Comparison of ENCODE assay signal across 22 cellular contexts in the genomic region with DNA sequence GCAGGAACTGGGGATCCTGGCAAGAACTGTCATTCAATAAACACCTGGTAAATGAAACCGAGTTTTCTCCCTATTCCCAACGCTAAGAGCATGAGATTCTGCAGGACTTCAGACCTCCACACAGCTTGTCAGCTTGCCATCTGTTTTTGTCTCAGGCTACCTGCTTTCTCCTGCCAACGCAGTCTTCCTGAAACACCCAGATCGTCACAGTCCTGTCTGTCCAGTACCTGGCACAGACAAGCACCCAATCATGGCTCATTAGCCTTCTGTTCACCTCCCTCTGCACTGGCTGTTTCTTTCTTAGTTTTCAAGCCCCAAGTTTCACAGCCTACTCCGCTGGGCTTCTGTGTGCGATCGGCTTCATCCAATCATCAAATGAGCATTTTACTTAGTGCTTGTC. TPM values are rescaled to one million over a fixed set of nuclear protein-coding genes. Genes with fewer than 3 reads are reported as not detected.
DNase-seq lines count a peak whose midpoint lies in the region; TF ChIP-seq lines count a peak whose summit lies in the region.
"Had no signal": no experiment of that assay in that cellular context is flagged by ENCODE, and none has a peak within 500 bp of the region (broad histone marks: within the 10 kb centered on the region; RNA-seq: fewer than 3 reads in every experiment).

No MANE protein-coding gene starts in this region.

- H3K4me1 ChIP-seq in breast epithelium (no peaks in the 10 kb centered on the region), mammary epithelial cell (ENCODE audit: insufficient read depth, low read length) (peaks cover 5% of the 10 kb centered on the region), colonic mucosa (no peaks in the 10 kb centered on the region), spleen (peaks cover 0 to 11% (median 7%) of the 10 kb centered on the region in 6 donors)
- H3K4me1 ChIP-seq: testis had no signal

- in situ Hi-C loops in mammary epithelial cell (cut with MboI; ENCODE audit: low sequenced_read_pairs in 2 of 2), result no loop called here

- dilution Hi-C loops in mammary epithelial cell (cut with HindIII; ENCODE audit: low sequenced_read_pairs), result no loop called here

- H3K4me3 Mint-ChIP-seq in mesothelial cell of epicardium (no peak overlapping the region), type B pancreatic cell (no peak overlapping the region)
- H3K4me3 Mint-ChIP-seq: activated naive CD4-positive, alpha-beta T cell treated with anti-CD3 and anti-CD28 coated beads for 36 hours; dendritic cell treated with granulocyte-macrophage colony-stimulating factor and Interleukin-4, amounts not matched to agents 40 ng/mL and 50 ng/mL, for 4 days; stimulated activated naive B cell treated with anti-CD40 and anti-IgM and Interleukin-4, amounts not matched to agents 10 μg/mL and 1 μg/mL and 100 μg/mL, for 72 hours; T-cell had no signal

- CTCF ChIA-PET in mammary epithelial cell (lab: Charles Lee; ENCODE audit: low non-redundant PET), result no interaction called here

- H3K9me3 ChIP-seq in breast epithelium (no peaks in the 10 kb centered on the region), mammary epithelial cell (replicated peaks; ENCODE audit: insufficient read depth, low read length) (no peaks in the 10 kb centered on the region), colonic mucosa (no peaks in the 10 kb centered on the region), spleen (no peaks in the 10 kb centered on the region)
- H3K9me3 ChIP-seq: neutrophil, testis had no signal

- H3K4me1 Mint-ChIP-seq in mesothelial cell of epicardium (peaks cover 7% of the 10 kb centered on the region), type B pancreatic cell (ENCODE audit: unreplicated experiment) (peaks cover 9% of the 10 kb centered on the region)

- no peak for TF ChIP-seq CTCF in breast epithelium (IDR thresholded peaks at IDR 0.05)
- TF ChIP-seq CTCF in mammary epithelial cell (conservative IDR thresholded peaks at IDR 0.05 in 1 of 2, IDR thresholded peaks at IDR 0.05 in 1 of 2; ENCODE audit: extremely low read depth in 1 of 2, insufficient read depth in 1 of 2, low read depth in 1 of 2, low read length in 2 of 2), result no peak
- TF ChIP-seq CTCF in colonic mucosa (IDR thresholded peaks at IDR 0.05), result no peak
- no peak for TF ChIP-seq CTCF in mesothelial cell of epicardium (IDR thresholded peaks at IDR 0.05; ENCODE audit: unreplicated experiment)
- no peak for TF ChIP-seq CTCF in type B pancreatic cell (conservative IDR thresholded peaks at IDR 0.05)
- no peak for TF ChIP-seq CTCF in spleen (IDR thresholded peaks at IDR 0.05 in 8 of 11, conservative IDR thresholded peaks at IDR 0.05 in 3 of 11)

- H4K20me1 ChIP-seq in mammary epithelial cell (ENCODE audit: insufficient read depth, low read length), result no peaks in the 10 kb centered on the region

- H3K27me3 ChIP-seq in breast epithelium, result no peaks in the 10 kb centered on the region
- H3K27me3 ChIP-seq in mammary epithelial cell (ENCODE audit: insufficient read depth, low read length), result no peaks in the 10 kb centered on the region
- H3K27me3 ChIP-seq in colonic mucosa, result peaks cover 4% of the 10 kb centered on the region
- peaks cover 0 to 23% (median 13%) of the 10 kb centered on the region in 7 donors for H3K27me3 ChIP-seq in spleen (replicated peaks in 1 of 7)
- H3K27me3 ChIP-seq: testis had no signal

- DNase-seq in breast epithelium (ENCODE audit: low spot score in 2 of 2), result no peak
- no peak for DNase-seq in mammary epithelial cell
- no peak for DNase-seq in colonic mucosa
- DNase-seq in mesothelial cell of epicardium (ENCODE audit: low spot score in 2 of 2, unreplicated experiment in 2 of 2), result no peak
- no peak for DNase-seq in type B pancreatic cell (ENCODE audit: extremely low spot score, unreplicated experiment)
- DNase-seq in stimulated activated CD4-positive, alpha-beta T cell treated with anti-CD3 and anti-CD28 coated beads, Interleukin-4, amount 100 ng/mL, for 4 hours, result no peak
- DNase-seq in COR-L47 (lab: John Stamatoyannopoulos, UW), result no peak
- no peak for DNase-seq in spleen
- DNase-seq: activated CD4-positive, alpha-beta T cell treated with anti-CD3 and anti-CD28 coated beads for 4 hours; activated naive CD4-positive, alpha-beta T cell treated with anti-CD3 and anti-CD28 coated beads for 36 hours; amniotic stem cell; EL; HCEC 1CT; IMR-90; NCI-H1105 treated with DMSO at 0.1 percent for 48 hours; NCI-H2081; stimulated activated naive B cell treated with anti-CD40 and anti-IgM and Interleukin-4, amounts not matched to agents 10 μg/mL and 1 μg/mL and 100 μg/mL, for 72 hours; T-cell; testis had no signal

- H3K27ac Mint-ChIP-seq in mesothelial cell of epicardium, result peak overlapping the region; percentile 26
- H3K27ac Mint-ChIP-seq in type B pancreatic cell, result peak overlapping the region; percentile 48
- H3K27ac Mint-ChIP-seq: activated naive CD4-positive, alpha-beta T cell treated with anti-CD3 and anti-CD28 coated beads for 36 hours; dendritic cell treated with granulocyte-macrophage colony-stimulating factor and Interleukin-4, amounts not matched to agents 40 ng/mL and 50 ng/mL, for 4 days; stimulated activated naive B cell treated with anti-CD40 and anti-IgM and Interleukin-4, amounts not matched to agents 10 μg/mL and 1 μg/mL and 100 μg/mL, for 72 hours; T-cell had no signal

- TF ChIP-seq POLR2A in breast epithelium (IDR thresholded peaks at IDR 0.05) (no peak), spleen (IDR thresholded peaks at IDR 0.05) (no peak)

- H3K36me3 ChIP-seq in breast epithelium (no peaks in the 10 kb centered on the region), mammary epithelial cell (ENCODE audit: insufficient read depth, low read length) (no peaks in the 10 kb centered on the region), colonic mucosa (no peaks in the 10 kb centered on the region), spleen (no peaks in the 10 kb centered on the region)
- H3K36me3 ChIP-seq: neutrophil had no signal

- H3K4me3 ChIP-seq in breast epithelium, result no peak overlapping the region
- no peak overlapping the region for H3K4me3 ChIP-seq in mammary epithelial cell (replicated peaks in 1 of 3; ENCODE audit: insufficient read depth in 1 of 3, low read depth in 2 of 3, low read length in 3 of 3)
- H3K4me3 ChIP-seq in colonic mucosa, result no peak overlapping the region
- H3K4me3 ChIP-seq in spleen, result no peak overlapping the region
- H3K4me3 ChIP-seq: skin epidermis, testis had no signal

- peak overlapping the region; percentile 39 to 63 for H3K27ac ChIP-seq in breast epithelium
- no peak overlapping the region for H3K27ac ChIP-seq in mammary epithelial cell (ENCODE audit: insufficient read depth, low read depth, low read length)
- H3K27ac ChIP-seq in colonic mucosa, result peak overlapping the region; percentile 18
- no peak overlapping the region for H3K27ac ChIP-seq in spleen
- H3K27ac ChIP-seq: neutrophil, skin epidermis, testis had no signal

- no TSS peak for BruUV-seq in mammary epithelial cell (replicated peaks; lab: Mats Ljungman, UMichigan)

- H3K9ac ChIP-seq in mammary epithelial cell (ENCODE audit: insufficient read depth, low read length), result no peak overlapping the region
- no peak overlapping the region for H3K9ac ChIP-seq in colonic mucosa (ENCODE audit: low read depth in 2 of 2, low read length in 2 of 2)

- H3K27me3 Mint-ChIP-seq in mesothelial cell of epicardium (ENCODE audit: low read depth) (no peaks in the 10 kb centered on the region), type B pancreatic cell (peaks cover 10% of the 10 kb centered on the region)

- peaks cover 8% of the 10 kb centered on the region for H3K9me3 Mint-ChIP-seq in mesothelial cell of epicardium
- H3K9me3 Mint-ChIP-seq in type B pancreatic cell, result peaks cover under 1% of the 10 kb centered on the region
- H3K9me3 Mint-ChIP-seq: activated naive CD4-positive, alpha-beta T cell treated with anti-CD3 and anti-CD28 coated beads for 36 hours; dendritic cell treated with granulocyte-macrophage colony-stimulating factor and Interleukin-4, amounts not matched to agents 40 ng/mL and 50 ng/mL, for 4 days; stimulated activated naive B cell treated with anti-CD40 and anti-IgM and Interleukin-4, amounts not matched to agents 10 μg/mL and 1 μg/mL and 100 μg/mL, for 72 hours had no signal

- H2AFZ ChIP-seq in mammary epithelial cell (ENCODE audit: low read depth, low read length), result no peak overlapping the region

- H3K4me2 ChIP-seq in mammary epithelial cell (ENCODE audit: insufficient read depth, low read depth, low read length), result no peak overlapping the region

- H3K79me2 ChIP-seq in mammary epithelial cell (ENCODE audit: insufficient read depth, low read length), result no peaks in the 10 kb centered on the region

- H3K36me3 Mint-ChIP-seq in mesothelial cell of epicardium, result peaks cover 1% of the 10 kb centered on the region
- H3K36me3 Mint-ChIP-seq in type B pancreatic cell, result peaks cover under 1% of the 10 kb centered on the region
- H3K36me3 Mint-ChIP-seq: stimulated activated naive B cell treated with anti-CD40 and anti-IgM and Interleukin-4, amounts not matched to agents 10 μg/mL and 1 μg/mL and 100 μg/mL, for 72 hours; T-cell had no signal

- intact Hi-C loops in breast epithelium (cut with DNase I; ENCODE audit: low total_unique reads), result no loop called here
- intact Hi-C loops in mammary epithelial cell (cut with micrococcal nuclease), result loop anchor here (10.0 kb wide), 1 partner anchor 377 kb away; no protein-coding TSS in a partner anchor
- intact Hi-C loops in colonic mucosa (cut with DNase I), result no loop called here
- intact Hi-C loops in spleen (cut with DNase I; ENCODE audit: low total_unique reads), result no loop called here

- 100% methylated on average over 7 of the region's 7 CpGs for WGBS in mammary epithelial cell (ENCODE audit: low coverage, missing lambda C conversion rate)
- WGBS in spleen, 5 donors, result 80 to 89% (median 88%) methylated on average over 7 of the region's 7 CpGs

RNA-seq across cellular contexts. Expression of a gene that starts 5.0 kb away (rescaled TPM):
- 10 to 100 TPM in 1 of 3 donors, 1 to 10 TPM in 1, under 1 TPM in 1; 0.48 to 12.5 (median 9.8) TPM for total RNA-seq in breast epithelium
- total RNA-seq in mammary epithelial cell, result 10 to 100 TPM; 12.5 to 24.8 TPM
- polyA plus RNA-seq in mammary epithelial cell, result 7.5 TPM
- 10.9 TPM for polyA minus RNA-seq in mammary epithelial cell
- 10 to 100 TPM; 20.7 to 33.7 TPM for total RNA-seq in colonic mucosa
- 8.0 to 11.6 TPM (median 9.5 TPM) in 3 replicates for total RNA-seq in mesothelial cell of epicardium
- 6.8 and 13.8 TPM in 2 replicates for total RNA-seq in type B pancreatic cell (ENCODE audit: low replicate concordance)
- 1 to 10 TPM in 6 of 7 donors, under 1 TPM in 1; 0.68 to 2.8 (median 1.6) TPM for total RNA-seq in spleen
- polyA plus RNA-seq in spleen, result under 1 TPM; 0.32 to 0.39 (median 0.35) TPM

Comparison
In these comparisons a context has a peak if more than half of its experiments do, and no peak if none do; other contexts are left out.
1. H3K27ac ChIP-seq: peak in breast epithelium (2 of 2) and colonic mucosa (single experiment); none in mammary epithelial cell (single experiment) and spleen (0 of 8).